Comparison of ENCODE assay signal across 9 cellular contexts in genomic region chr6:18997375-18997826, GRCh38.
A peak's percentile ranks its signal among the peaks of the same experiment; 100 is the strongest.
DNase-seq lines count a peak whose midpoint lies in the region; ATAC-seq and TF ChIP-seq lines count a peak whose summit lies in the region.
"Had no signal": no experiment of that assay in that cellular context is flagged by ENCODE, and none has a peak within 500 bp of the region (broad histone marks: within the 10 kb centered on the region; RNA-seq: fewer than 3 reads in every experiment).

No MANE protein-coding gene starts in this region.

- H3K4me3 ChIP-seq in AG04449 (ENCODE audit: low read depth, low read length) (no peak overlapping the region), astrocyte of the spinal cord (ENCODE audit: low read depth, low read length) (no peak overlapping the region)

- in situ Hi-C loops in GM13977 (cut with MboI; ENCODE audit: low pct_unique_long_range_greater_than_20kb, low sequenced_read_pairs, unreplicated experiment) = no loop called here
- in situ Hi-C loops in astrocyte of the spinal cord (cut with HindIII; ENCODE audit: low sequenced_read_pairs) = no loop called here

- H3K36me3 Mint-ChIP-seq in T-helper 17 cell (ENCODE audit: low read depth) = no peaks in the 10 kb centered on the region
- H3K36me3 Mint-ChIP-seq: memory B cell had no signal

- no peak overlapping the region for H3K27ac Mint-ChIP-seq in T-helper 17 cell
- H3K27ac Mint-ChIP-seq: memory B cell had no signal

- TF ChIP-seq CTCF in AG04449 (IDR thresholded peaks at IDR 0.05; ENCODE audit: insufficient read depth, low read length, missing control alignments) = peak; percentile 41
- TF ChIP-seq CTCF in GM13977 (IDR thresholded peaks at IDR 0.05; ENCODE audit: extremely low read depth, insufficient read depth, missing control alignments) = peak; percentile 61
- TF ChIP-seq CTCF in astrocyte of the spinal cord (IDR thresholded peaks at IDR 0.05; ENCODE audit: low read depth, low read length) = peak; percentile 75

- peak; percentile 94 for ATAC-seq in HG02798 (IDR thresholded peaks at IDR 0.05; ENCODE audit: poor library complexity, unreplicated experiment)
- ATAC-seq in left lobe of liver = peak; percentile 99
- no peak for ATAC-seq in T-helper 17 cell

- H3K9me3 ChIP-seq in T-helper 17 cell (ENCODE audit: control insufficient read depth, low read length, poor library complexity, severe bottlenecking) = no peaks in the 10 kb centered on the region

- POLR2A ChIA-PET in AG04449 (lab: Yijun Ruan, JAX) = no interaction called here

- H3K27me3 Mint-ChIP-seq in T-helper 17 cell = no peaks in the 10 kb centered on the region
- H3K27me3 Mint-ChIP-seq: memory B cell had no signal

- no peak overlapping the region for H3K4me3 Mint-ChIP-seq in T-helper 17 cell
- H3K4me3 Mint-ChIP-seq: memory B cell had no signal

- CTCF ChIA-PET in AG04449 (lab: Yijun Ruan, JAX) = interaction anchor here (0.6 to 1.7 kb wide), 6 partner anchors 8 to 1062 kb away, joined by 3 to 9 read pairs (median 3); no protein-coding TSS in a partner anchor

- DNase-seq in AG04449 (ENCODE audit: low read depth, low spot score) = no peak
- DNase-seq in GM13977 (ENCODE audit: low spot score) = peak; percentile 39
- DNase-seq in NCI-H1694 (lab: John Stamatoyannopoulos, UW) = peak; percentile 19
- DNase-seq in astrocyte of the spinal cord (ENCODE audit: low read depth, low spot score) = peak; percentile 64
- DNase-seq in left lobe of liver (ENCODE audit: low spot score) = no peak
- DNase-seq in Ammon's horn (ENCODE audit: low spot score) = no peak
- no peak for DNase-seq in T-helper 17 cell

- no peaks in the 10 kb centered on the region for H3K4me1 Mint-ChIP-seq in T-helper 17 cell
- H3K4me1 Mint-ChIP-seq: memory B cell had no signal

Comparison
In these comparisons a context has a peak if more than half of its experiments do, and no peak if none do; other contexts are left out.
1. DNase-seq: peak in GM13977 (single experiment), NCI-H1694 (single experiment) and astrocyte of the spinal cord (single experiment); none in AG04449 (single experiment), left lobe of liver (single experiment), Ammon's horn (single experiment) and T-helper 17 cell (0 of 3).
2. Peak in every context shown above with its lines, with median percentiles within 50 percentile points of each other: CTCF ChIP-seq.